14 cellular contexts compared by ENCODE assay signal in genomic region chr12:103462675-103463074, GRCh38. TPM values are rescaled to one million over a fixed set of nuclear protein-coding genes. Genes with fewer than 3 reads are reported as not detected.
DNase-seq lines count a peak whose midpoint lies in the region; ATAC-seq and TF ChIP-seq lines count a peak whose summit lies in the region.
"Had no signal": no experiment of that assay in that cellular context is flagged by ENCODE, and none has a peak within 500 bp of the region (broad histone marks: within the 10 kb centered on the region; RNA-seq: fewer than 3 reads in every experiment).

No MANE protein-coding gene starts in this region.

- peaks cover 5% of the 10 kb centered on the region for H3K4me1 Mint-ChIP-seq in activated T-cell treated with anti-CD3 and anti-CD28 coated beads, Interleukin-2, amount 50 U/mL, for 72 hours (ENCODE audit: low read depth)

- no peaks in the 10 kb centered on the region for H3K36me3 ChIP-seq in prostate gland

- no peak overlapping the region for H3K27ac Mint-ChIP-seq in activated T-cell treated with anti-CD3 and anti-CD28 coated beads, Interleukin-2, amount 50 U/mL, for 72 hours

- no peak for DNase-seq in activated CD4-positive, alpha-beta T cell treated with anti-CD3 and anti-CD28 coated beads for 48 hours
- DNase-seq in activated T-cell treated with anti-CD3 and anti-CD28 coated beads, Interleukin-2, amount 50 U/mL, for 72 hours: no peak
- DNase-seq in prostate gland (ENCODE audit: low spot score): no peak
- no peak for DNase-seq in stimulated activated CD4-positive, alpha-beta T cell treated with anti-CD3 and anti-CD28 coated beads, Interleukin-1b, Interleukin-23, amount 100 ng/mL, for 48 hours
- DNase-seq: aorta, hippocampal formation, mammary epithelial cell had no signal

- TF ChIP-seq POLR2A in prostate gland (IDR thresholded peaks at IDR 0.05): no peak

- H3K9me3 ChIP-seq in prostate gland: no peaks in the 10 kb centered on the region

- H3K4me1 ChIP-seq in prostate gland (replicated peaks): no peaks in the 10 kb centered on the region
- H3K4me1 ChIP-seq: parathyroid adenoma had no signal

- peaks cover 9 to 11% of the 10 kb centered on the region in 2 donors for H3K9me3 Mint-ChIP-seq in activated T-cell treated with anti-CD3 and anti-CD28 coated beads, Interleukin-2, amount 50 U/mL, for 72 hours

- no peak overlapping the region for H3K27ac ChIP-seq in prostate gland
- H3K27ac ChIP-seq: parathyroid adenoma had no signal

- H3K36me3 Mint-ChIP-seq in activated T-cell treated with anti-CD3 and anti-CD28 coated beads, Interleukin-2, amount 50 U/mL, for 72 hours (ENCODE audit: insufficient read depth in 2 of 2): peaks cover 0 to 2% of the 10 kb centered on the region in 2 donors

- no peak for TF ChIP-seq CTCF in prostate gland (IDR thresholded peaks at IDR 0.05)

- WGBS in prostate gland: 73% methylated on average over 3 of the region's 3 CpGs

- intact Hi-C loops in prostate gland (cut with DNase I): no loop called here

- peak; percentile 97 for ATAC-seq in GM18498 (IDR thresholded peaks at IDR 0.05; ENCODE audit: unreplicated experiment)
- peak; percentile 99 for ATAC-seq in GM19438 (IDR thresholded peaks at IDR 0.05; ENCODE audit: low read depth, unreplicated experiment)
- ATAC-seq in HG02763 (IDR thresholded peaks at IDR 0.05; ENCODE audit: unreplicated experiment): peak; percentile 88
- peak; percentile 83 for ATAC-seq in HG03439 (IDR thresholded peaks at IDR 0.05; ENCODE audit: unreplicated experiment)
- no peak for ATAC-seq in activated T-cell treated with anti-CD3 and anti-CD28 coated beads, Interleukin-2, amount 50 U/mL, for 72 hours (replicated peaks in 1 of 2)

- H3K4me3 Mint-ChIP-seq in activated T-cell treated with anti-CD3 and anti-CD28 coated beads, Interleukin-2, amount 50 U/mL, for 72 hours: no peak overlapping the region

- no peak overlapping the region for H3K4me3 ChIP-seq in prostate gland

- no peaks in the 10 kb centered on the region for H3K27me3 Mint-ChIP-seq in activated T-cell treated with anti-CD3 and anti-CD28 coated beads, Interleukin-2, amount 50 U/mL, for 72 hours (ENCODE audit: low read depth)

- no peaks in the 10 kb centered on the region for H3K27me3 ChIP-seq in prostate gland (replicated peaks; ENCODE audit: insufficient read depth)

RNA-seq across cellular contexts. Expression of gene C12orf42, which starts 33.1 kb away (rescaled TPM):
- total RNA-seq in activated T-cell treated with anti-CD3 and anti-CD28 coated beads, Interleukin-2, amount 50 U/mL, for 72 hours: under 1 TPM; 0.31 to 0.35 TPM
- total RNA-seq in prostate gland: 1 to 10 TPM in 1 of 2 donors, not detected in 1; 6.6 TPM
- total RNA-seq: aorta, G401, mammary epithelial cell, RPMI7951 had no signal

Comparison
In these comparisons a context has a peak if more than half of its experiments do, and no peak if none do; other contexts are left out.
1. ATAC-seq: peak in GM18498 (single experiment), GM19438 (single experiment), HG02763 (single experiment) and HG03439 (single experiment); none in activated T-cell treated with anti-CD3 and anti-CD28 coated beads, Interleukin-2, amount 50 U/mL, for 72 hours (0 of 2).